9 cellular contexts compared by ENCODE assay signal in the genomic region with DNA sequence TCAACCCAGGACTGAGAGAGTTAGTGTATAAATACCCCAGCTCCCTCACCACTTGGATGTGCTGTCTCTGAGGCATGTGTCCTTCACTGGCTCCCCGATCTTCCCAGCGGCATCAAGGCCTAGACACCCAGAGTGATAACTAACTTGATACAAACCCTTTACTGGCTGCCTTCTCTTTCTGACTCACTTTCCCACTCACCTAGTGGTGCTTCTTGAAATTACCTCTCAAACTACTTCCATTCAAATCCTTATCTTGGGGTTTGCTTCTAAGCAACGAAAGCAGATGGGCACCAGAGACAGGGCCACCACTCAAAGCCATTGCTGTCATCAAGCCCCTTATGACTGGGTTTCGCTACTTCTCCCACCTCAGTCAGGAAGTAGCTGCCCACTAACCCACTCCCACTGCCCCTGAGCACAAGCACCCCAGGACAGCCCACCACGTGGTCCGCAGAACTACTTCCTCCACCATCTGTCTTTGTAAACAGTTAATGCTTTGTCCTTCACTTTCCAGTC. TPM values are rescaled to one million over a fixed set of nuclear protein-coding genes. Genes with fewer than 3 reads are reported as not detected.
DNase-seq lines count a peak whose midpoint lies in the region; ATAC-seq and TF ChIP-seq lines count a peak whose summit lies in the region.
"Had no signal": no experiment of that assay in that cellular context is flagged by ENCODE, and none has a peak within 500 bp of the region (broad histone marks: within the 10 kb centered on the region; RNA-seq: fewer than 3 reads in every experiment).

No MANE protein-coding gene starts in this region.

- no peak overlapping the region for H2BK5ac ChIP-seq in mesendoderm (ENCODE audit: low read length)

- no peaks in the 10 kb centered on the region for H3K79me2 ChIP-seq in mesendoderm (ENCODE audit: control insufficient read depth, insufficient read depth, low read length)

- no peak overlapping the region for H4K8ac ChIP-seq in mesendoderm (ENCODE audit: low read depth, low read length)

- ATAC-seq in GM21360 (IDR thresholded peaks at IDR 0.05; ENCODE audit: unreplicated experiment), result no peak

- CTCF ChIA-PET in RWPE1 (lab: Yijun Ruan, JAX), result interaction anchor here (1.0 kb wide), 1 partner anchor 601 kb away, joined by 3 read pairs; no protein-coding TSS in a partner anchor

- no peak overlapping the region for H2BK15ac ChIP-seq in mesendoderm (replicated peaks; ENCODE audit: low read depth)

- H2AK5ac ChIP-seq in mesendoderm (ENCODE audit: low read length), result no peak overlapping the region

- no peak overlapping the region for H3K18ac ChIP-seq in mesendoderm (ENCODE audit: low read length)

- no peak overlapping the region for H3K23ac ChIP-seq in mesendoderm (ENCODE audit: low read length)

- H3K4me2 ChIP-seq in mesendoderm (ENCODE audit: low read length), result no peak overlapping the region

- H2BK120ac ChIP-seq in mesendoderm (ENCODE audit: low read depth, low read length), result no peak overlapping the region

- POLR2A ChIA-PET in RWPE1 (lab: Yijun Ruan, JAX; ENCODE audit: low non-redundant PET), result no interaction called here

- WGBS in mesendoderm (ENCODE audit: extremely low coverage, insufficient coverage, low lambda C conversion rate), result no CpG with 5 or more reads among the region's 6 CpGs

- H3K4me3 ChIP-seq in mesendoderm (ENCODE audit: low read length), result no peak overlapping the region
- H3K4me3 ChIP-seq: breast epithelium had no signal

- H3K27ac ChIP-seq in RWPE1 (peak overlapping the region; percentile 29; the same call in 1 of the 2 replicates), mesendoderm (ENCODE audit: low read depth, low read length) (no peak overlapping the region)

- TF ChIP-seq CTCF in GM10266 (IDR thresholded peaks at IDR 0.05; ENCODE audit: control insufficient read depth, insufficient read depth, low read depth, missing control alignments), result peak; percentile 12
- TF ChIP-seq CTCF in RWPE1 (conservative IDR thresholded peaks at IDR 0.05; ENCODE audit: low read depth), result no peak

- H3K9ac ChIP-seq in mesendoderm (ENCODE audit: low read length), result no peak overlapping the region

- H4K5ac ChIP-seq in mesendoderm (ENCODE audit: low read length), result no peak overlapping the region

- no peaks in the 10 kb centered on the region for H3K36me3 ChIP-seq in mesendoderm (ENCODE audit: control insufficient read depth, insufficient read depth, low read length)
- H3K36me3 ChIP-seq: breast epithelium had no signal

- H3K4ac ChIP-seq in mesendoderm (ENCODE audit: low read depth, low read length), result no peak overlapping the region

- peaks cover 2% of the 10 kb centered on the region for H3K4me1 ChIP-seq in mesendoderm (ENCODE audit: control insufficient read depth, low read depth, low read length)
- H3K4me1 ChIP-seq: breast epithelium had no signal

- no peaks in the 10 kb centered on the region for H3K27me3 ChIP-seq in mesendoderm (ENCODE audit: insufficient read depth, low read length, poor library complexity)
- H3K27me3 ChIP-seq: breast epithelium had no signal

- DNase-seq in CD1c-positive myeloid dendritic cell (ENCODE audit: extremely low spot score) (peak; percentile 70), GM10266 (ENCODE audit: extremely low spot score) (no peak), RWPE1 (ENCODE audit: low spot score) (no peak), mesendoderm (peak; percentile 65), NCI-H226 (no peak)
- DNase-seq in stimulated activated CD4-positive, alpha-beta T cell treated with anti-CD3 and anti-CD28 coated beads, Interleukin-1b, Interleukin-23, amount 100 ng/mL, for 48 hours, result no peak
- DNase-seq: NCI-H187 had no signal

- no peaks in the 10 kb centered on the region for H3K79me1 ChIP-seq in mesendoderm (ENCODE audit: low read length)

- H3K56ac ChIP-seq in mesendoderm (ENCODE audit: low read length), result no peak overlapping the region

RNA-seq across cellular contexts. Expression of a gene that starts 17.2 kb away (rescaled TPM):
- polyA plus RNA-seq in mesendoderm (2013, experiment 1 of 2), result 81.7 TPM
- 85.1 TPM for polyA plus RNA-seq in mesendoderm (2013, experiment 2 of 2)

Comparison
In these comparisons a context has a peak if more than half of its experiments do, and no peak if none do; other contexts are left out.
1. DNase-seq: peak in CD1c-positive myeloid dendritic cell (single experiment) and mesendoderm (single experiment); none in GM10266 (single experiment), RWPE1 (single experiment), NCI-H226 (single experiment) and stimulated activated CD4-positive, alpha-beta T cell treated with anti-CD3 and anti-CD28 coated beads, Interleukin-1b, Interleukin-23, amount 100 ng/mL, for 48 hours (single experiment).